Comparison of ENCODE assay signal across 1 cellular context in genomic region chr20:39581034-39581433, GRCh38.
TF ChIP-seq lines count a peak whose summit lies in the region.

No MANE protein-coding gene starts in this region.

TF ChIP-seq in H1, 55 proteins besides CTCF, POLR2A, EP300 and RAD21:
- TF ChIP-seq TCF12 (IDR thresholded peaks at IDR 0.05; ENCODE audit: low read depth, low read length) (no peak), SP2 (IDR thresholded peaks at IDR 0.05; ENCODE audit: low read length) (no peak), GTF2F1 (IDR thresholded peaks at IDR 0.05; ENCODE audit: borderline replicate concordance, low read depth, low read length) (no peak), SAP30 (IDR thresholded peaks at IDR 0.05; ENCODE audit: insufficient read depth, insufficient replicate concordance, low read length) (no peak), CREB1 (IDR thresholded peaks at IDR 0.05) (no peak), CTBP2 (IDR thresholded peaks at IDR 0.05; ENCODE audit: borderline replicate concordance, insufficient read depth, insufficient read length, low read length) (no peak), KDM1A (IDR thresholded peaks at IDR 0.05; ENCODE audit: borderline replicate concordance, low read length) (no peak), SP1 (IDR thresholded peaks at IDR 0.05; ENCODE audit: low read depth, low read length) (no peak), SUZ12 (IDR thresholded peaks at IDR 0.05; ENCODE audit: low read length) (no peak)
